ENCODE assay signal across 1 cellular context in genomic region chr5:172002840-172003512, GRCh38.
TF ChIP-seq lines count a peak whose summit lies in the region.

No MANE protein-coding gene starts in this region.

TF ChIP-seq in H1, 55 proteins besides CTCF, POLR2A, EP300 and RAD21:
- TF ChIP-seq ATF2 (IDR thresholded peaks at IDR 0.05; ENCODE audit: low read length) (no peak), KDM1A (IDR thresholded peaks at IDR 0.05; ENCODE audit: borderline replicate concordance, low read length) (no peak), SP2 (IDR thresholded peaks at IDR 0.05; ENCODE audit: low read length) (no peak), SAP30 (IDR thresholded peaks at IDR 0.05; ENCODE audit: insufficient read depth, insufficient replicate concordance, low read length) (no peak), RNF2 (IDR thresholded peaks at IDR 0.05; ENCODE audit: borderline replicate concordance, low read depth, low read length, missing control alignments, poor library complexity, severe bottlenecking) (no peak), BCL11A (IDR thresholded peaks at IDR 0.05; ENCODE audit: low read depth in 2 of 2, low read length in 2 of 2) (no peak), GABPA (IDR thresholded peaks at IDR 0.05; ENCODE audit: borderline replicate concordance, insufficient read depth, low read length) (no peak), SIN3A (conservative IDR thresholded peaks at IDR 0.05 in 1 of 2, IDR thresholded peaks at IDR 0.05 in 1 of 2; ENCODE audit: low read depth in 1 of 2, low read length in 2 of 2) (no peak), KDM5A (IDR thresholded peaks at IDR 0.05; ENCODE audit: low read length) (no peak), BACH1 (IDR thresholded peaks at IDR 0.05; ENCODE audit: low read length) (no peak), BRCA1 (IDR thresholded peaks at IDR 0.05; ENCODE audit: low read depth, low read length) (no peak), GTF2F1 (IDR thresholded peaks at IDR 0.05; ENCODE audit: borderline replicate concordance, low read depth, low read length) (no peak), RBBP5 (IDR thresholded peaks at IDR 0.05; ENCODE audit: borderline replicate concordance, low read depth, low read length) (no peak), JUND (IDR thresholded peaks at IDR 0.05; ENCODE audit: low read length) (no peak), PHF8 (conservative IDR thresholded peaks at IDR 0.05; ENCODE audit: low read depth, low read length) (no peak), RXRA (IDR thresholded peaks at IDR 0.05; ENCODE audit: insufficient read depth, low read depth, low read length) (no peak), NANOG (IDR thresholded peaks at IDR 0.05; ENCODE audit: insufficient read depth, low read depth, low read length, poor library complexity, severe bottlenecking) (no peak), TCF12 (IDR thresholded peaks at IDR 0.05; ENCODE audit: low read depth, low read length) (no peak), TAF1 (IDR thresholded peaks at IDR 0.05; ENCODE audit: low read depth, low read length) (no peak)
TF ChIP-seq in H1: peak in this region for 0.
